ENCODE assay signal across 26 cellular contexts in the genomic region with DNA sequence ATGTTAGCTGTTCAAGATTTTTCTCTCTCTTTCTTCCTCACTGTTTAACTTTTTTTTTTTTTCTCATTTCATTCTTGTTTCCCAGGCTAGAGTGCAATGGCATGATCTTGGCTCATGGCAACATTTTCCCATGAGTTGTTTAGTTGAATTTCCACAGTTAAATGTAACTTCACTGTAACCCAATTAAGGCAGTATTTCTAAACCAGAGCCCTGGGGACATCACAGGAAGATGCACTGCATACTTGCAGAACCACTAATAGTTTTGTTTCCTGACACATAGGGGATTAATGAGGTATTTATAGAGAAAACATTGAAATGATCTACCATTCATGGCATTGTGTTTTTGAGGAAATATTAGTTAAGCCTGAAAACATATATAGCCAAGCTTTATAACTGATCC.
DNase-seq lines count a peak whose midpoint lies in the region; ATAC-seq and TF ChIP-seq lines count a peak whose summit lies in the region.
"Had no signal": no experiment of that assay in that cellular context is flagged by ENCODE, and none has a peak within 500 bp of the region (broad histone marks: within the 10 kb centered on the region; RNA-seq: fewer than 3 reads in every experiment).

No MANE protein-coding gene starts in this region.

- H3K9ac ChIP-seq in SK-N-MC (ENCODE audit: insufficient read length): no peak overlapping the region
- H3K9ac ChIP-seq in neural progenitor cell: no peak overlapping the region

- peaks cover 5% of the 10 kb centered on the region for H3K9me3 Mint-ChIP-seq in neural progenitor cell

- no peak overlapping the region for H2AFZ ChIP-seq in neural progenitor cell (replicated peaks)

- no peaks in the 10 kb centered on the region for H3K4me1 Mint-ChIP-seq in neural progenitor cell

- no peak for ATAC-seq in GM21786 (IDR thresholded peaks at IDR 0.05; ENCODE audit: unreplicated experiment)
- ATAC-seq: A549, SK-N-SH treated with all-trans-retinoic acid at 6 μM for 48 hours had no signal

- H3F3A ChIP-seq in neural progenitor cell (ENCODE audit: low read depth): no peaks in the 10 kb centered on the region

- H3K4me3 Mint-ChIP-seq in neural progenitor cell: no peak overlapping the region
- H3K4me3 Mint-ChIP-seq: CD4-positive, alpha-beta T cell; HFFc6 had no signal

- no peaks in the 10 kb centered on the region for H3K79me2 ChIP-seq in neural progenitor cell (ENCODE audit: low read depth)

- H3K36me3 Mint-ChIP-seq in neural progenitor cell: no peaks in the 10 kb centered on the region

- no peak for TF ChIP-seq CTCF in BJ (IDR thresholded peaks at IDR 0.05; ENCODE audit: insufficient read depth, low read depth, low read length)
- TF ChIP-seq CTCF in fibroblast of pulmonary artery (IDR thresholded peaks at IDR 0.05; ENCODE audit: low read length, missing control alignments): no peak
- TF ChIP-seq CTCF in neural progenitor cell (IDR thresholded peaks at IDR 0.05): no peak

- H3K9me3 ChIP-seq in SK-N-MC (ENCODE audit: low read depth, low read length): no peaks in the 10 kb centered on the region
- no peaks in the 10 kb centered on the region for H3K9me3 ChIP-seq in neural progenitor cell (ENCODE audit: low read depth)
- H3K9me3 ChIP-seq: A549, BE2C, HAP-1, MG63 had no signal

- H3K27ac Mint-ChIP-seq in neural progenitor cell: no peak overlapping the region
- H3K27ac Mint-ChIP-seq: CD4-positive, alpha-beta T cell; HFFc6 had no signal

- H3K36me3 ChIP-seq in BJ (ENCODE audit: control insufficient read depth, insufficient read depth, low read length): no peaks in the 10 kb centered on the region
- no peaks in the 10 kb centered on the region for H3K36me3 ChIP-seq in SK-N-MC (ENCODE audit: insufficient read depth, low read length)
- H3K36me3 ChIP-seq in neural progenitor cell: no peaks in the 10 kb centered on the region
- H3K36me3 ChIP-seq: BE2C, HAP-1, MG63 had no signal

- no peaks in the 10 kb centered on the region for H3K4me1 ChIP-seq in neural progenitor cell
- H3K4me1 ChIP-seq: A549, BE2C, HAP-1 had no signal

- H4K20me1 ChIP-seq in neural progenitor cell (ENCODE audit: low read depth): no peaks in the 10 kb centered on the region

- H3K27me3 ChIP-seq in BJ (ENCODE audit: control insufficient read depth, insufficient read depth, low read length) (no peaks in the 10 kb centered on the region), neural progenitor cell (no peaks in the 10 kb centered on the region)
- H3K27me3 ChIP-seq: BE2C, MG63 had no signal

- H3K27me3 Mint-ChIP-seq in neural progenitor cell (ENCODE audit: insufficient read depth, low read depth): no peaks in the 10 kb centered on the region
- H3K27me3 Mint-ChIP-seq: CD4-positive, alpha-beta T cell had no signal

- DNase-seq in BJ (ENCODE audit: low read depth) (peak; percentile 46), SK-N-MC (ENCODE audit: low read depth, low spot score) (peak; percentile 2), fibroblast of pulmonary artery (ENCODE audit: low read depth) (peak; percentile 30), stromal cell of bone marrow (ENCODE audit: low read depth) (peak; percentile 49), A172 (ENCODE audit: low spot score) (no peak), neural progenitor cell (ENCODE audit: low spot score) (no peak)
- DNase-seq: BE2C; CD4-positive, alpha-beta T cell; DMS53; EL; GDM1; GOT3; HFFc6; IMR-90; KG1; MG63; NCI-H1105 treated with DMSO at 0.1 percent for 48 hours; NCI-H146; NCI-H1930; NCI-H2107; NCI-H524; NCI-H774 had no signal

- CTCF ChIA-PET in BJ (lab: Yijun Ruan, JAX): interaction anchor here (0.6 kb wide), 1 partner anchor 14 kb away, joined by 5 read pairs; no protein-coding TSS in a partner anchor

- no peak overlapping the region for H3K4me2 ChIP-seq in neural progenitor cell
- H3K4me2 ChIP-seq: A549 had no signal

- POLR2A ChIA-PET in BJ (lab: Charles Lee): no interaction called here

- H3K4me3 ChIP-seq in BJ (ENCODE audit: low read depth, low read length) (no peak overlapping the region), SK-N-MC (no peak overlapping the region), fibroblast of pulmonary artery (replicated peaks; ENCODE audit: low read depth, low read length) (no peak overlapping the region), neural progenitor cell (no peak overlapping the region)
- H3K4me3 ChIP-seq: A549, HAP-1, MG63 had no signal

- H3K27ac ChIP-seq in SK-N-MC: no peak overlapping the region
- H3K27ac ChIP-seq in neural progenitor cell: no peak overlapping the region
- H3K27ac ChIP-seq: A549 had no signal

Comparison
In these comparisons a context has a peak if more than half of its experiments do, and no peak if none do; other contexts are left out.
1. DNase-seq: peak in BJ (single experiment), SK-N-MC (single experiment), fibroblast of pulmonary artery (single experiment) and stromal cell of bone marrow (single experiment); none in A172 (single experiment) and neural progenitor cell (single experiment).